Comparison of ENCODE assay signal across 19 cellular contexts in genomic region chr2:12726271-12726670, GRCh38. TPM values are rescaled to one million over a fixed set of nuclear protein-coding genes. Genes with fewer than 3 reads are reported as not detected.
DNase-seq lines count a peak whose midpoint lies in the region; ATAC-seq and TF ChIP-seq lines count a peak whose summit lies in the region.
"Had no signal": no experiment of that assay in that cellular context is flagged by ENCODE, and none has a peak within 500 bp of the region (broad histone marks: within the 10 kb centered on the region; RNA-seq: fewer than 3 reads in every experiment).

No MANE protein-coding gene starts in this region.

- H3K4me3 Mint-ChIP-seq in T-helper 1 cell treated with Interleukin-12 subunit alpha and Interleukin-12 subunit beta and Interleukin-4 antibody, amounts not matched to agents 30 μg/mL and 1 μg/mL, for 36 hours = no peak overlapping the region
- H3K4me3 Mint-ChIP-seq: stimulated activated effector memory CD8-positive, alpha-beta T cell treated with anti-CD3 and anti-CD28 coated beads, Interleukin-12 subunit alpha, Interleukin-12 subunit beta, amount 100 ng/mL, for 72 hours had no signal

- intact Hi-C loops in ascending aorta (cut with DNase I) (no loop called here), gastrocnemius medialis (cut with DNase I; ENCODE audit: low total_unique reads) (no loop called here)

- H3K27ac Mint-ChIP-seq in T-helper 1 cell treated with Interleukin-12 subunit alpha and Interleukin-12 subunit beta and Interleukin-4 antibody, amounts not matched to agents 30 μg/mL and 1 μg/mL, for 36 hours = peak overlapping the region; percentile 59
- H3K27ac Mint-ChIP-seq: stimulated activated effector memory CD8-positive, alpha-beta T cell treated with anti-CD3 and anti-CD28 coated beads, Interleukin-12 subunit alpha, Interleukin-12 subunit beta, amount 100 ng/mL, for 72 hours had no signal

- TF ChIP-seq POLR2A in gastrocnemius medialis (IDR thresholded peaks at IDR 0.05) = no peak

- no peaks in the 10 kb centered on the region for H3K9me3 ChIP-seq in KOPT-K1 (ENCODE audit: insufficient read depth, low read length, poor library complexity, severe bottlenecking)
- no peaks in the 10 kb centered on the region for H3K9me3 ChIP-seq in ascending aorta
- H3K9me3 ChIP-seq in gastrocnemius medialis = no peaks in the 10 kb centered on the region
- H3K9me3 ChIP-seq: colonic mucosa, upper lobe of left lung had no signal

- H3K27ac ChIP-seq in KOPT-K1 (ENCODE audit: low read depth, low read length, poor library complexity, severe bottlenecking) (peak overlapping the region; percentile 59), ascending aorta (peak overlapping the region; percentile 2 to 35), gastrocnemius medialis (peak overlapping the region; percentile 19 to 96 (median 78))
- H3K27ac ChIP-seq: C4-2B, colonic mucosa had no signal

- H3K27me3 ChIP-seq in ascending aorta = no peaks in the 10 kb centered on the region
- no peaks in the 10 kb centered on the region for H3K27me3 ChIP-seq in gastrocnemius medialis
- H3K27me3 ChIP-seq: colonic mucosa, upper lobe of left lung had no signal

- H3K27me3 Mint-ChIP-seq in T-helper 1 cell treated with Interleukin-12 subunit alpha and Interleukin-12 subunit beta and Interleukin-4 antibody, amounts not matched to agents 30 μg/mL and 1 μg/mL, for 36 hours (ENCODE audit: low read depth) = peaks cover 5% of the 10 kb centered on the region

- H3K36me3 ChIP-seq in KOPT-K1 (ENCODE audit: insufficient read depth, low read length) = peaks cover 92% of the 10 kb centered on the region
- H3K36me3 ChIP-seq in ascending aorta = peaks cover 26 to 28% of the 10 kb centered on the region in 2 donors
- H3K36me3 ChIP-seq in gastrocnemius medialis = no peaks in the 10 kb centered on the region
- H3K36me3 ChIP-seq: colonic mucosa had no signal

- DNase-seq in T-helper 1 cell (no peak), ascending aorta (ENCODE audit: low spot score in 2 of 2) (no peak), gastrocnemius medialis (no peak), HuH-7 (ENCODE audit: low spot score) (no peak)
- no peak for DNase-seq in activated effector memory CD4-positive, alpha-beta T cell treated with Interleukin-2 at 50 U/mL for 16 hours
- DNase-seq: activated gamma-delta T cell, colonic mucosa, KG1, left cardiac atrium, NCI-H1417 treated with DMSO at 0.1 percent for 48 hours, NCI-H82, posterior cingulate gyrus, upper lobe of left lung had no signal

- H3K4me3 ChIP-seq in ascending aorta (no peak overlapping the region), gastrocnemius medialis (no peak overlapping the region)
- H3K4me3 ChIP-seq: colonic mucosa, upper lobe of left lung had no signal

- peaks cover 71% of the 10 kb centered on the region for H3K4me1 Mint-ChIP-seq in T-helper 1 cell treated with Interleukin-12 subunit alpha and Interleukin-12 subunit beta and Interleukin-4 antibody, amounts not matched to agents 30 μg/mL and 1 μg/mL, for 36 hours (ENCODE audit: low read depth)

- TF ChIP-seq CTCF in ascending aorta (IDR thresholded peaks at IDR 0.05) (no peak), gastrocnemius medialis (IDR thresholded peaks at IDR 0.05 in 4 of 5, conservative IDR thresholded peaks at IDR 0.05 in 1 of 5) (no peak)

- H3K9me3 Mint-ChIP-seq in T-helper 1 cell treated with Interleukin-12 subunit alpha and Interleukin-12 subunit beta and Interleukin-4 antibody, amounts not matched to agents 30 μg/mL and 1 μg/mL, for 36 hours = no peaks in the 10 kb centered on the region
- H3K9me3 Mint-ChIP-seq: stimulated activated effector memory CD8-positive, alpha-beta T cell treated with anti-CD3 and anti-CD28 coated beads, Interleukin-12 subunit alpha, Interleukin-12 subunit beta, amount 100 ng/mL, for 72 hours had no signal

- peaks cover 60% of the 10 kb centered on the region for H3K36me3 Mint-ChIP-seq in T-helper 1 cell treated with Interleukin-12 subunit alpha and Interleukin-12 subunit beta and Interleukin-4 antibody, amounts not matched to agents 30 μg/mL and 1 μg/mL, for 36 hours (ENCODE audit: low read depth)

- in situ Hi-C loops in gastrocnemius medialis (cut with MboI; ENCODE audit: low sequenced_read_pairs in 4 of 4) = no loop called here

- peaks cover 0 to 3% of the 10 kb centered on the region in 2 donors for H3K4me1 ChIP-seq in ascending aorta
- H3K4me1 ChIP-seq in gastrocnemius medialis = peaks cover 34 to 40% of the 10 kb centered on the region in 2 donors

- ATAC-seq in gastrocnemius medialis (no peak), GM19351 (IDR thresholded peaks at IDR 0.05; ENCODE audit: unreplicated experiment) (no peak)
- ATAC-seq: activated CD4-positive, CD25-positive, alpha-beta regulatory T cell treated with anti-CD3 and anti-CD28 coated beads, Interleukin-2, amount 50 U/mL, for 24 hours; stimulated activated effector memory CD8-positive, alpha-beta T cell treated with anti-CD3 and anti-CD28 coated beads, Interleukin-12 subunit alpha, Interleukin-12 subunit beta, amount 100 ng/mL, for 72 hours had no signal

RNA-seq across cellular contexts. Expression of gene TRIB2, which starts 9.5 kb away (rescaled TPM):
- 55.6 TPM for total RNA-seq in ascending aorta
- 10 to 100 TPM; 12.6 to 18.5 (median 15.9) TPM for total RNA-seq in gastrocnemius medialis

Comparison
In these comparisons a context has a peak if more than half of its experiments do, and no peak if none do; other contexts are left out.
1. H3K27ac ChIP-seq: peak in every context shown above with its lines; median percentile 78 in gastrocnemius medialis; 59 in KOPT-K1; 18 in ascending aorta.